ENCODE assay signal across 24 cellular contexts in genomic region chr11:113578715-113579250, GRCh38.
DNase-seq lines count a peak whose midpoint lies in the region; ATAC-seq, FAIRE-seq and TF ChIP-seq lines count a peak whose summit lies in the region.
"Had no signal": no experiment of that assay in that cellular context is flagged by ENCODE, and none has a peak within 500 bp of the region (broad histone marks: within the 10 kb centered on the region; RNA-seq: fewer than 3 reads in every experiment).

No MANE protein-coding gene starts in this region.

- H3K9ac ChIP-seq in HUES48 (ENCODE audit: low read depth, low read length) (no peak overlapping the region), neural cell (ENCODE audit: low read length) (peak overlapping the region; percentile 49)
- H3K9ac ChIP-seq: BLaER1 had no signal

- H3F3A ChIP-seq in GM23338 (replicated peaks; ENCODE audit: low read depth), result no peaks in the 10 kb centered on the region
- H3F3A ChIP-seq in neural cell (ENCODE audit: insufficient read depth, low read length, poor library complexity, severe bottlenecking), result no peaks in the 10 kb centered on the region

- ATAC-seq in GM23338, result peak; percentile 27
- ATAC-seq in activated T-cell treated with anti-CD3 and anti-CD28 coated beads, Interleukin-2, amount 50 U/mL, for 4 hours, result no peak

- H3K79me2 ChIP-seq in GM23338 (replicated peaks; ENCODE audit: insufficient read depth), result no peaks in the 10 kb centered on the region
- H3K79me2 ChIP-seq in neural cell (replicated peaks; ENCODE audit: insufficient read depth, low read length), result no peaks in the 10 kb centered on the region

- no peak overlapping the region for H3K4me3 Mint-ChIP-seq in GM23338
- H3K4me3 Mint-ChIP-seq in progenitor cell of endocrine pancreas (ENCODE audit: low read depth), result no peak overlapping the region
- no peak overlapping the region for H3K4me3 Mint-ChIP-seq in activated T-cell treated with anti-CD3 and anti-CD28 coated beads, Interleukin-2, amount 50 U/mL, for 4 hours

- no peak for TF ChIP-seq CTCF in GM23338 (conservative IDR thresholded peaks at IDR 0.05; ENCODE audit: low read depth in 2 of 2)
- TF ChIP-seq CTCF in bronchial epithelial cell (IDR thresholded peaks at IDR 0.05; ENCODE audit: insufficient read depth, low read length, severe bottlenecking), result no peak
- TF ChIP-seq CTCF in neural cell (IDR thresholded peaks at IDR 0.05; ENCODE audit: poor library complexity, severe bottlenecking), result no peak
- no peak for TF ChIP-seq CTCF in progenitor cell of endocrine pancreas (IDR thresholded peaks at IDR 0.05; ENCODE audit: unreplicated experiment)
- TF ChIP-seq CTCF in foreskin fibroblast (IDR thresholded peaks at IDR 0.05; ENCODE audit: low read depth, low read length), result no peak

- H3K4me2 ChIP-seq in GM23338, result no peak overlapping the region
- H3K4me2 ChIP-seq in neural cell (ENCODE audit: low read length), result no peak overlapping the region
- H3K4me2 ChIP-seq: BLaER1 had no signal

- H3K27me3 Mint-ChIP-seq in GM23338 (ENCODE audit: insufficient read depth, low read depth, poor library complexity) (peaks cover 4% of the 10 kb centered on the region), progenitor cell of endocrine pancreas (peaks cover 29% of the 10 kb centered on the region)
- peaks cover 10% of the 10 kb centered on the region for H3K27me3 Mint-ChIP-seq in activated T-cell treated with anti-CD3 and anti-CD28 coated beads, Interleukin-2, amount 50 U/mL, for 4 hours (ENCODE audit: low read depth)
- H3K27me3 Mint-ChIP-seq: CD4-positive, CD25-positive, alpha-beta regulatory T cell had no signal

- TF ChIP-seq RAD21 in neural cell (conservative IDR thresholded peaks at IDR 0.05), result no peak

- no peak for TF ChIP-seq EP300 in neural cell (conservative IDR thresholded peaks at IDR 0.05; ENCODE audit: poor library complexity, severe bottlenecking)

- H3K4me1 Mint-ChIP-seq in GM23338 (peaks cover 23% of the 10 kb centered on the region), progenitor cell of endocrine pancreas (ENCODE audit: low read depth) (peaks cover 2% of the 10 kb centered on the region)
- H3K4me1 Mint-ChIP-seq in activated T-cell treated with anti-CD3 and anti-CD28 coated beads, Interleukin-2, amount 50 U/mL, for 4 hours (ENCODE audit: low read depth), result peaks cover 4% of the 10 kb centered on the region

- no peak overlapping the region for H3K4me3 ChIP-seq in GM23338
- no peak overlapping the region for H3K4me3 ChIP-seq in HUES48 (ENCODE audit: low read depth, low read length)
- no peak overlapping the region for H3K4me3 ChIP-seq in bronchial epithelial cell (ENCODE audit: low read depth, low read length)
- peak overlapping the region; percentile 53 for H3K4me3 ChIP-seq in neural cell (ENCODE audit: low read length)
- no peak overlapping the region for H3K4me3 ChIP-seq in foreskin fibroblast (ENCODE audit: low read depth in 1 of 2, low read length in 2 of 2)
- H3K4me3 ChIP-seq: BLaER1, HAP-1 had no signal

- H4K20me1 ChIP-seq in GM23338 (replicated peaks; ENCODE audit: insufficient read depth) (no peaks in the 10 kb centered on the region), neural cell (ENCODE audit: insufficient read depth) (no peaks in the 10 kb centered on the region)
- H4K20me1 ChIP-seq: BLaER1 had no signal

- peak; percentile 73 for FAIRE-seq in bronchial epithelial cell (lab: Jason Lieb, UNC)
- FAIRE-seq: A204.1, D721Med, GM19239 had no signal

- H3K27me3 ChIP-seq in GM23338 (ENCODE audit: insufficient read depth), result no peaks in the 10 kb centered on the region
- no peaks in the 10 kb centered on the region for H3K27me3 ChIP-seq in HUES48 (ENCODE audit: control insufficient read depth, insufficient read depth, low read length)
- no peaks in the 10 kb centered on the region for H3K27me3 ChIP-seq in bronchial epithelial cell (ENCODE audit: control insufficient read depth, insufficient read depth, low read length)
- H3K27me3 ChIP-seq in neural cell (ENCODE audit: insufficient read depth, low read depth, low read length), result no peaks in the 10 kb centered on the region
- H3K27me3 ChIP-seq: BLaER1 had no signal

- 0 out of 2 replicates have a peak overlapping the region, but pooled peaks have one; percentile 28 for H2AFZ ChIP-seq in GM23338
- H2AFZ ChIP-seq in neural cell (ENCODE audit: low read depth, low read length), result no peak overlapping the region

- no peaks in the 10 kb centered on the region for H3K36me3 Mint-ChIP-seq in GM23338 (ENCODE audit: low read depth)
- no peaks in the 10 kb centered on the region for H3K36me3 Mint-ChIP-seq in progenitor cell of endocrine pancreas (ENCODE audit: insufficient read depth)
- no peaks in the 10 kb centered on the region for H3K36me3 Mint-ChIP-seq in activated T-cell treated with anti-CD3 and anti-CD28 coated beads, Interleukin-2, amount 50 U/mL, for 4 hours (ENCODE audit: insufficient read depth)
- H3K36me3 Mint-ChIP-seq: CD4-positive, CD25-positive, alpha-beta regulatory T cell had no signal

- H3K27ac Mint-ChIP-seq in GM23338 (no peak overlapping the region), progenitor cell of endocrine pancreas (no peak overlapping the region)
- H3K27ac Mint-ChIP-seq: CD4-positive, CD25-positive, alpha-beta regulatory T cell had no signal

- H3K9me3 Mint-ChIP-seq in GM23338 (no peaks in the 10 kb centered on the region), progenitor cell of endocrine pancreas (ENCODE audit: low read depth) (no peaks in the 10 kb centered on the region)
- H3K9me3 Mint-ChIP-seq in activated T-cell treated with anti-CD3 and anti-CD28 coated beads, Interleukin-2, amount 50 U/mL, for 4 hours, result no peaks in the 10 kb centered on the region

- H3K9me2 ChIP-seq in GM23338 (ENCODE audit: insufficient read depth) (peaks cover 3% of the 10 kb centered on the region; the same call in 1 of the 2 replicates), neural cell (ENCODE audit: insufficient read depth, low read length) (no peaks in the 10 kb centered on the region)

- H3K9me3 ChIP-seq in HUES48 (ENCODE audit: control insufficient read depth, insufficient read depth, low read length) (no peaks in the 10 kb centered on the region), neural cell (ENCODE audit: low read length) (no peaks in the 10 kb centered on the region)
- H3K9me3 ChIP-seq: BLaER1, HAP-1 had no signal

- DNase-seq in GM23338 (ENCODE audit: low spot score), result no peak
- DNase-seq in bronchial epithelial cell (ENCODE audit: low read depth), result no peak
- no peak for DNase-seq in progenitor cell of endocrine pancreas (ENCODE audit: low spot score, unreplicated experiment)
- DNase-seq in epidermal melanocyte (ENCODE audit: insufficient read length, low spot score), result no peak
- DNase-seq in activated T-cell treated with anti-CD3 and anti-CD28 coated beads, Interleukin-2, amount 50 U/mL, for 4 hours, result no peak
- no peak for DNase-seq in foreskin fibroblast
- DNase-seq: CD4-positive, CD25-positive, alpha-beta regulatory T cell; Karpas-422; NCI-H1092; NCI-H1694 treated with DMSO at 0.1 percent for 48 hours; NCI-H2081 treated with DMSO at 0.1 percent for 48 hours; NCI-H226; NCI-H510A treated with DMSO at 0.1 percent for 48 hours; NCI-H774; SHP77 had no signal

- H3K27ac ChIP-seq in GM23338 (ENCODE audit: low read depth), result no peak overlapping the region
- H3K27ac ChIP-seq in HUES48 (ENCODE audit: low read depth, low read length), result peak overlapping the region; percentile 56
- peak overlapping the region; percentile 69 for H3K27ac ChIP-seq in neural cell (ENCODE audit: low read length)
- H3K27ac ChIP-seq: BLaER1, HL-60, RWPE1 had no signal

- H3K36me3 ChIP-seq in GM23338 (ENCODE audit: insufficient read depth), result no peaks in the 10 kb centered on the region
- H3K36me3 ChIP-seq in HUES48 (ENCODE audit: control insufficient read depth, insufficient read depth, low read length), result no peaks in the 10 kb centered on the region
- no peaks in the 10 kb centered on the region for H3K36me3 ChIP-seq in bronchial epithelial cell (ENCODE audit: control insufficient read depth, insufficient read depth, low read length)
- H3K36me3 ChIP-seq in neural cell (ENCODE audit: insufficient read depth, low read length), result no peaks in the 10 kb centered on the region
- H3K36me3 ChIP-seq: BLaER1, HAP-1 had no signal

- H3K4me1 ChIP-seq in GM23338 (ENCODE audit: insufficient read depth) (peaks cover 10% of the 10 kb centered on the region), HUES48 (ENCODE audit: control insufficient read depth, insufficient read depth, low read length) (peaks cover 26% of the 10 kb centered on the region)

TF ChIP-seq in GM23338, 12 proteins besides CTCF, POLR2A, EP300 and RAD21:
- TF ChIP-seq STAT1 (IDR thresholded peaks at IDR 0.05; ENCODE audit: unreplicated experiment), result no peak
- no peak for TF ChIP-seq ZNF331 (CRISPR knock-in tag; IDR thresholded peaks at IDR 0.05; ENCODE audit: low read depth)
- no peak for TF ChIP-seq EZH2 (IDR thresholded peaks at IDR 0.05; ENCODE audit: low read depth, unreplicated experiment)
- no peak for TF ChIP-seq EZH2phosphoT487 (IDR thresholded peaks at IDR 0.05; ENCODE audit: unreplicated experiment)
- no peak for TF ChIP-seq NANOG (IDR thresholded peaks at IDR 0.05; ENCODE audit: borderline replicate concordance)

TF ChIP-seq in neural cell, 6 proteins besides CTCF, POLR2A, EP300 and RAD21:
- TF ChIP-seq, protein P1, sequence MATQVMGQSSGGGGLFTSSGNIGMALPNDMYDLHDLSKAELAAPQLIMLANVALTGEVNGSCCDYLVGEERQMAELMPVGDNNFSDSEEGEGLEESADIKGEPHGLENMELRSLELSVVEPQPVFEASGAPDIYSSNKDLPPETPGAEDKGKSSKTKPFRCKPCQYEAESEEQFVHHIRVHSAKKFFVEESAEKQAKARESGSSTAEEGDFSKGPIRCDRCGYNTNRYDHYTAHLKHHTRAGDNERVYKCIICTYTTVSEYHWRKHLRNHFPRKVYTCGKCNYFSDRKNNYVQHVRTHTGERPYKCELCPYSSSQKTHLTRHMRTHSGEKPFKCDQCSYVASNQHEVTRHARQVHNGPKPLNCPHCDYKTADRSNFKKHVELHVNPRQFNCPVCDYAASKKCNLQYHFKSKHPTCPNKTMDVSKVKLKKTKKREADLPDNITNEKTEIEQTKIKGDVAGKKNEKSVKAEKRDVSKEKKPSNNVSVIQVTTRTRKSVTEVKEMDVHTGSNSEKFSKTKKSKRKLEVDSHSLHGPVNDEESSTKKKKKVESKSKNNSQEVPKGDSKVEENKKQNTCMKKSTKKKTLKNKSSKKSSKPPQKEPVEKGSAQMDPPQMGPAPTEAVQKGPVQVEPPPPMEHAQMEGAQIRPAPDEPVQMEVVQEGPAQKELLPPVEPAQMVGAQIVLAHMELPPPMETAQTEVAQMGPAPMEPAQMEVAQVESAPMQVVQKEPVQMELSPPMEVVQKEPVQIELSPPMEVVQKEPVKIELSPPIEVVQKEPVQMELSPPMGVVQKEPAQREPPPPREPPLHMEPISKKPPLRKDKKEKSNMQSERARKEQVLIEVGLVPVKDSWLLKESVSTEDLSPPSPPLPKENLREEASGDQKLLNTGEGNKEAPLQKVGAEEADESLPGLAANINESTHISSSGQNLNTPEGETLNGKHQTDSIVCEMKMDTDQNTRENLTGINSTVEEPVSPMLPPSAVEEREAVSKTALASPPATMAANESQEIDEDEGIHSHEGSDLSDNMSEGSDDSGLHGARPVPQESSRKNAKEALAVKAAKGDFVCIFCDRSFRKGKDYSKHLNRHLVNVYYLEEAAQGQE (IDR thresholded peaks at IDR 0.05; ENCODE audit: borderline replicate concordance), result no peak
